8 cellular contexts compared by ENCODE assay signal in the genomic region with DNA sequence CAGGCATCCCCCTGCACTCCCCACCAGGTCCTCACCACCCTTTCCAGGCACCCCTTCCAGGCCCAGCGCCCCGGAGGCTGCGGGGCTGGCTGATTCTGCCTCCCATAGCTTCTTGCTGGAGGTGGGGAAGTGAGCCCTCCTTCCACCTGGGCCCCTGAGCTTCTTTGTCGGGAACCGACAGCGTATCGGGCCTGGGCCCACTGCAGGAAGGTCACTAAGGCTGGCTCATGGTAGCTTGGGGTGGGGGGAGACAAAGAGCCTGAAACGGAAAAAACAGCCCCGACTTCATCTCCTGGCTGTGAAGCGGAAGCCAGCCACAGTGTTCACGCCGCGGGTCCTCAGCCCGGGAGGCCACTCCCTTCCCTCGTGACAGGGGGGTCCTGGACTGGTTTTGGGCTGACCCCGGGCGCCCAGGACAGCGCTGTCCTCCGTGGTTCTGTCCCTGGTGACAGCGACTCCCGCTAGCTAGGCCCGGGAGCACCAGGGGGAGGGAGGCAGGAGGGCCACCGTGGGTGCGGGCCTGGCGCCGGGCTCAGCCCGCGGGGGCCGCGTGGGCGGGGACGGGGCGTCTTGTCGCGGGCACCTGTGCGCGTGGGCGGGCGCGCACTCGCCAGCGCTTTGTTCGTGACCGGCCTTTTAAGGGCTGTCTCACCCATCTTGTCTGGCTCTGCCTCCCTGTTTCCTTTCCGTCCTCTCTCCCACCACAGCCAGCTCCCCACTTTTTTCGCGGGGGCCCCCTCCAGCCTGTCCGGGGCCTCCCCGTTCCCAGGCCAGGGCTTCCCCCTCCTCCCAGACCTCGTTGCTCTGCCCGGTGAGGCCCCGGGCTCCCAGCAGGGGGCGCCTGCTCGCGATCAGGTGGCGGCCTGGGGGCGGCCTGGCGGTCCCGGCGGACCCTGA.
DNase-seq lines count a peak whose midpoint lies in the region; ATAC-seq and TF ChIP-seq lines count a peak whose summit lies in the region.

No MANE protein-coding gene starts in this region.

- H3K4me1 ChIP-seq in HUES48 (ENCODE audit: control insufficient read depth, insufficient read depth, low read length) (peaks cover 29% of the 10 kb centered on the region), thoracic aorta (ENCODE audit: control insufficient read depth in 1 of 2, low read depth in 2 of 2) (peaks cover 11 to 45% of the 10 kb centered on the region in 2 donors)

- peak; percentile 81 for TF ChIP-seq CTCF in GM12865 (IDR thresholded peaks at IDR 0.05; ENCODE audit: insufficient read depth, low read depth, low read length, missing control alignments)
- peak; percentile 55 for TF ChIP-seq CTCF in foreskin fibroblast (IDR thresholded peaks at IDR 0.05; ENCODE audit: low read depth, low read length)
- TF ChIP-seq CTCF in omental fat pad (IDR thresholded peaks at IDR 0.05): peak in 2 of 3 donors; percentile 11 to 47
- peak; percentile 88 for TF ChIP-seq CTCF in thoracic aorta (IDR thresholded peaks at IDR 0.05)

- DNase-seq in GM12865 (ENCODE audit: low read depth) (peak; percentile 69), foreskin fibroblast (peak in 1 of 2 donors; percentile 59), omental fat pad (ENCODE audit: low spot score) (peak; percentile 36), thoracic aorta (ENCODE audit: low spot score) (no peak)
- DNase-seq in activated T-helper 9 cell treated with anti-CD3 and anti-CD28 coated beads, Interleukin-2, amount 50 U/mL, for 16 hours (ENCODE audit: low read depth): peak; percentile 63

- H3K9ac ChIP-seq in HUES48 (ENCODE audit: low read depth, low read length): no peak overlapping the region; the same call in 1 of the 2 replicates

- ATAC-seq in omental fat pad (ENCODE audit: low FRiP score): peak; percentile 30
- ATAC-seq in thoracic aorta (ENCODE audit: insufficient number of reproducible peaks, low FRiP score, low read depth): peak; percentile 34
- ATAC-seq in HG03460 (IDR thresholded peaks at IDR 0.05; ENCODE audit: unreplicated experiment): no peak
- no peak for ATAC-seq in HG03097 (IDR thresholded peaks at IDR 0.05; ENCODE audit: low FRiP score, unreplicated experiment)

- H3K4me3 ChIP-seq in GM12865 (ENCODE audit: low read depth, low read length) (peak overlapping the region; percentile 12), HUES48 (ENCODE audit: low read depth, low read length) (peak overlapping the region; percentile 47), foreskin fibroblast (ENCODE audit: low read depth in 1 of 2, low read length in 2 of 2) (peak overlapping the region in 1 of 2 donors; percentile 13), thoracic aorta (peak overlapping the region; percentile 80)

- H3K27ac ChIP-seq in HUES48 (ENCODE audit: low read depth, low read length): no peak overlapping the region
- peak overlapping the region; percentile 79 to 80 for H3K27ac ChIP-seq in thoracic aorta

- H3K27me3 ChIP-seq in HUES48 (ENCODE audit: control insufficient read depth, insufficient read depth, low read length) (no peaks in the 10 kb centered on the region), thoracic aorta (replicated peaks; ENCODE audit: insufficient read depth) (no peaks in the 10 kb centered on the region)

- H3K9me3 ChIP-seq in HUES48 (ENCODE audit: control insufficient read depth, insufficient read depth, low read length): no peaks in the 10 kb centered on the region
- H3K9me3 ChIP-seq in thoracic aorta: no peaks in the 10 kb centered on the region

- no peaks in the 10 kb centered on the region for H3K36me3 ChIP-seq in HUES48 (ENCODE audit: control insufficient read depth, insufficient read depth, low read length)
- H3K36me3 ChIP-seq in thoracic aorta: peaks cover 2% of the 10 kb centered on the region

Comparison
In these comparisons a context has a peak if more than half of its experiments do, and no peak if none do; other contexts are left out.
1. CTCF ChIP-seq: peak in every context shown above with its lines; median percentile 88 in thoracic aorta; 81 in GM12865; 55 in foreskin fibroblast; 29 in omental fat pad.
2. ATAC-seq: peak in omental fat pad (single experiment) and thoracic aorta (single experiment); none in HG03460 (single experiment) and HG03097 (single experiment).